Comparison of ENCODE assay signal across 39 cellular contexts in genomic region chr2:235345745-235346144, GRCh38.
"Had no signal": no experiment of that assay in that cellular context is flagged by ENCODE, and none has a peak within 500 bp of the region (broad histone marks: within the 10 kb centered on the region; RNA-seq: fewer than 3 reads in every experiment).

No MANE protein-coding gene starts in this region.

- H3K27me3 Mint-ChIP-seq: activated CD4-positive, alpha-beta T cell treated with anti-CD3 and anti-CD28 coated beads, Interleukin-2, amount 10 ng/mL, durations not matched to agents 24 days and 14 days had no signal

- DNase-seq: activated B cell treated with CpG ODN at 0.5 μM for 24 hours; activated CD4-positive, alpha-beta memory T cell treated with anti-CD3 and anti-CD28 coated beads for 36 hours; activated CD4-positive, alpha-beta T cell treated with anti-CD3 and anti-CD28 coated beads for 4 hours; activated CD4-positive, alpha-beta T cell treated with anti-CD3 and anti-CD28 coated beads, Interleukin-2, amount 10 ng/mL, durations not matched to agents 24 days and 14 days; activated CD4-positive, alpha-beta T cell treated with anti-CD3 and anti-CD28 coated beads, Interleukin-2, amount 50 U/mL, for 1 hour; activated CD4-positive, alpha-beta T cell treated with anti-CD3 and anti-CD28 coated beads, Interleukin-2, amount 50 U/mL, for 4 hours; activated CD4-positive, CD25-positive, alpha-beta regulatory T cell treated with anti-CD3 and anti-CD28 coated beads, Interleukin-2, amount 50 U/mL, for 72 hours; activated CD8-positive, alpha-beta memory T cell treated with anti-CD3 and anti-CD28 coated beads, Interleukin-2, amount 50 U/mL, for 4 hours; activated CD8-positive, alpha-beta T cell treated with anti-CD3 and anti-CD28 coated beads for 36 hours; activated effector memory CD4-positive, alpha-beta T cell treated with anti-CD3 and anti-CD28 coated beads, Interleukin-2, amount 50 U/mL, for 16 hours; activated gamma-delta T cell treated with Interleukin-2 at 50 U/mL for 16 hours; activated naive CD4-positive, alpha-beta T cell; activated naive CD4-positive, alpha-beta T cell treated with anti-CD3 and anti-CD28 coated beads for 36 hours; activated naive CD4-positive, alpha-beta T cell treated with anti-CD3 and anti-CD28 coated beads, Interleukin-2, amount 50 U/mL, for 16 hours; activated naive CD8-positive, alpha-beta T cell treated with anti-CD3 and anti-CD28 coated beads for 36 hours; activated T-cell treated with anti-CD3 and anti-CD28 coated beads for 4 hours; activated T-cell treated with anti-CD3 and anti-CD28 coated beads, Interleukin-2, amount 50 U/mL, for 1 hour; activated T-cell treated with anti-CD3 and anti-CD28 coated beads, Interleukin-2, amount 50 U/mL, for 4 hours; activated T-cell treated with anti-CD3 and anti-CD28 coated beads, Interleukin-2, amount 50 U/mL, for 72 hours; adrenal gland; amniotic stem cell; aorta; body of pancreas; brain microvascular endothelial cell; cerebellar nuclear complex; T-helper 1 cell; T-helper 2 cell; T-helper 9 cell had no signal

- H3K9me3 ChIP-seq: adrenal gland, body of pancreas, breast epithelium had no signal

- H3K4me3 Mint-ChIP-seq: activated B cell treated with CpG ODN at 0.5 μM for 24 hours; activated CD4-positive, alpha-beta memory T cell treated with anti-CD3 and anti-CD28 coated beads for 36 hours; activated CD4-positive, alpha-beta T cell treated with anti-CD3 and anti-CD28 coated beads, Interleukin-2, amount 10 ng/mL, durations not matched to agents 24 days and 14 days; activated CD8-positive, alpha-beta T cell treated with anti-CD3 and anti-CD28 coated beads for 36 hours; activated naive CD4-positive, alpha-beta T cell treated with anti-CD3 and anti-CD28 coated beads for 36 hours; activated naive CD8-positive, alpha-beta T cell treated with anti-CD3 and anti-CD28 coated beads for 36 hours; activated T-cell treated with anti-CD3 and anti-CD28 coated beads, Interleukin-2, amount 50 U/mL, for 4 hours; activated T-cell treated with anti-CD3 and anti-CD28 coated beads, Interleukin-2, amount 50 U/mL, for 72 hours; activated T-helper 1 cell treated with anti-CD3 and anti-CD28 coated beads, Interleukin-12 subunit alpha, Interleukin-12 subunit beta, Interleukin-2, Interleukin-4 antibody, amounts not matched to agents 30 ng/mL and 10 ng/mL and 1 ng/mL, durations not matched to agents 14 hours and 24 hours and 36 hours; activated T-helper 17 cell treated with anti-CD3 and anti-CD28 coated beads, Interleukin-2, amount 50 U/mL, for 72 hours; central memory CD8-positive, alpha-beta T cell; T-helper 1 cell treated with Interleukin-12 subunit alpha and Interleukin-12 subunit beta and Interleukin-4 antibody, amounts not matched to agents 30 μg/mL and 1 μg/mL, for 36 hours; T-helper 2 cell treated with Interferon-gamma antibody and Interleukin-4, amounts not matched to agents 5 μg/mL and 100 μg/mL, for 36 hours had no signal

- H3K27ac ChIP-seq: adrenal gland, body of pancreas, brain microvascular endothelial cell, breast epithelium, cardiac muscle cell, VCaP had no signal

- H3K4me1 Mint-ChIP-seq: activated B cell treated with CpG ODN at 0.5 μM for 24 hours; activated CD4-positive, alpha-beta T cell treated with anti-CD3 and anti-CD28 coated beads, Interleukin-2, amount 10 ng/mL, durations not matched to agents 24 days and 14 days; activated naive CD8-positive, alpha-beta T cell treated with anti-CD3 and anti-CD28 coated beads for 36 hours; activated T-helper 17 cell treated with anti-CD3 and anti-CD28 coated beads, Interleukin-2, amount 50 U/mL, for 72 hours; central memory CD8-positive, alpha-beta T cell had no signal

- ATAC-seq: activated CD8-positive, alpha-beta T cell treated with anti-CD3 and anti-CD28 coated beads for 36 hours; activated naive CD4-positive, alpha-beta T cell treated with anti-CD3 and anti-CD28 coated beads, Interleukin-2, amount 50 U/mL, for 72 hours; activated T-cell treated with anti-CD3 and anti-CD28 coated beads, Interleukin-2, amount 50 U/mL, for 4 hours; activated T-cell treated with anti-CD3 and anti-CD28 coated beads, Interleukin-2, amount 50 U/mL, for 72 hours; activated T-helper 17 cell treated with anti-CD3 and anti-CD28 coated beads, Interleukin-2, amount 50 U/mL, for 72 hours; body of pancreas had no signal

- FAIRE-seq: astrocyte, TTC549 had no signal

- H3K27me3 ChIP-seq: adrenal gland, body of pancreas, brain microvascular endothelial cell, breast epithelium, cardiac muscle cell had no signal

- H3K4me3 ChIP-seq: adrenal gland, body of pancreas, breast epithelium, cardiac muscle cell had no signal

- H3K36me3 Mint-ChIP-seq: activated CD4-positive, alpha-beta memory T cell treated with anti-CD3 and anti-CD28 coated beads for 36 hours; activated naive CD8-positive, alpha-beta T cell treated with anti-CD3 and anti-CD28 coated beads for 36 hours had no signal

- H3K36me3 ChIP-seq: adrenal gland, brain microvascular endothelial cell, breast epithelium, cardiac muscle cell had no signal

- H3K9me3 Mint-ChIP-seq: activated B cell treated with CpG ODN at 0.5 μM for 24 hours; activated CD4-positive, alpha-beta memory T cell treated with anti-CD3 and anti-CD28 coated beads for 36 hours; activated CD4-positive, alpha-beta T cell treated with anti-CD3 and anti-CD28 coated beads, Interleukin-2, amount 10 ng/mL, durations not matched to agents 24 days and 14 days; activated CD8-positive, alpha-beta T cell treated with anti-CD3 and anti-CD28 coated beads for 36 hours; activated naive CD4-positive, alpha-beta T cell treated with anti-CD3 and anti-CD28 coated beads for 36 hours; activated naive CD8-positive, alpha-beta T cell treated with anti-CD3 and anti-CD28 coated beads for 36 hours; activated T-cell treated with anti-CD3 and anti-CD28 coated beads, Interleukin-2, amount 50 U/mL, for 4 hours; activated T-helper 17 cell treated with anti-CD3 and anti-CD28 coated beads, Interleukin-2, amount 50 U/mL, for 72 hours; central memory CD8-positive, alpha-beta T cell; T-helper 2 cell treated with Interferon-gamma antibody and Interleukin-4, amounts not matched to agents 5 μg/mL and 100 μg/mL, for 36 hours had no signal

- H3K27ac Mint-ChIP-seq: activated B cell treated with CpG ODN at 0.5 μM for 24 hours; activated CD4-positive, alpha-beta memory T cell treated with anti-CD3 and anti-CD28 coated beads for 36 hours; activated CD4-positive, alpha-beta T cell treated with anti-CD3 and anti-CD28 coated beads, Interleukin-2, amount 10 ng/mL, durations not matched to agents 24 days and 14 days; activated CD8-positive, alpha-beta T cell treated with anti-CD3 and anti-CD28 coated beads for 36 hours; activated naive CD4-positive, alpha-beta T cell treated with anti-CD3 and anti-CD28 coated beads for 36 hours; activated naive CD4-positive, alpha-beta T cell treated with anti-CD3 and anti-CD28 coated beads, Interleukin-2, amount 50 U/mL, for 72 hours; activated naive CD8-positive, alpha-beta T cell treated with anti-CD3 and anti-CD28 coated beads for 36 hours; activated T-cell treated with anti-CD3 and anti-CD28 coated beads, Interleukin-2, amount 50 U/mL, for 72 hours; activated T-helper 1 cell treated with anti-CD3 and anti-CD28 coated beads, Interleukin-12 subunit alpha, Interleukin-12 subunit beta, Interleukin-2, Interleukin-4 antibody, amounts not matched to agents 30 ng/mL and 10 ng/mL and 1 ng/mL, durations not matched to agents 14 hours and 24 hours and 36 hours; activated T-helper 17 cell treated with anti-CD3 and anti-CD28 coated beads, Interleukin-2, amount 50 U/mL, for 72 hours; T-helper 1 cell treated with Interleukin-12 subunit alpha and Interleukin-12 subunit beta and Interleukin-4 antibody, amounts not matched to agents 30 μg/mL and 1 μg/mL, for 36 hours; T-helper 2 cell treated with Interferon-gamma antibody and Interleukin-4, amounts not matched to agents 5 μg/mL and 100 μg/mL, for 36 hours had no signal

- H3K4me1 ChIP-seq: body of pancreas had no signal
